20 cellular contexts compared by ENCODE assay signal in the genomic region with DNA sequence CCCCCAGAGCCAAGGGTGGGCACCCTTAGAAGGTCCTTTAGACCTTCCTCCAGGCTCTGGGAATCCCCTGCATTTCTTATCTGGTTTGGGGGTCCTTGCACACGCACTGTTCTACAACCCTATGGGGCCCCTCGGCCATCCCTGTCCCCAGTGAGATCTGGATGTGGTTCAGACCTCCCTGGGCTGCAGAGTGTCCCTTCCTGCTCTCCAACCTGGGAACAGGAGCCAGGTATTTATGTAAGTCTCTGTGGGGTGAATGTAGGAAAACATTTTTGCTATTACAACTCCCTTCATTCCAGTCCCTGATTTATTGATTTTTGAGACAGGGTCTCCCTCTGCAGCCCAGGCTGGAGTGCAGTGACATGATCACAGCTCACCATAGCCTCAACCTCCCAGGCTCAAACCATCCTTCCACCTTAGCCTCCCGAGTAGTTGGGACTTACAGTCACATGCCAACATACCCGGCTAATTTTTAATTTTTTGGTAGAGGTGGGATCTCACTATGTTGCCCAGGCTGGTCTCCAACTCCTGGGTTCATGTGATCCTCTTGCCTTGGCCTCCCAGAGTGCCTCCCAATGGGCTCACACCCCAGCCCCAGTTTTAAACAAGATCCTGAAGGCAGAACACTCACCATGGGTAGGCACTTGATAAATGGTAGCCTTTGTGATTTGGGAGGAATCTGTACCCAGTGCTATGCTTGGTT.
DNase-seq lines count a peak whose midpoint lies in the region; ATAC-seq, FAIRE-seq and TF ChIP-seq lines count a peak whose summit lies in the region.
"Had no signal": no experiment of that assay in that cellular context is flagged by ENCODE, and none has a peak within 500 bp of the region (broad histone marks: within the 10 kb centered on the region; RNA-seq: fewer than 3 reads in every experiment).

No MANE protein-coding gene starts in this region.

- CTCF ChIA-PET in CD4-positive, alpha-beta T cell (lab: Charles Lee): no interaction called here
- CTCF ChIA-PET in WTC11 (lab: Charles Lee): no interaction called here
- CTCF ChIA-PET in H1 (lab: Charles Lee; ENCODE audit: partially characterized antibody): interaction anchor here (1.6 to 1.7 kb wide), 3 partner anchors 36 to 61 kb away, joined by 3 to 6 read pairs (median 4); no protein-coding TSS in a partner anchor
- CTCF ChIA-PET in T-cell (lab: Charles Lee): no interaction called here

- H3K14ac ChIP-seq in H1 (ENCODE audit: insufficient read length): no peak overlapping the region

- no peaks in the 10 kb centered on the region for H3K9me3 Mint-ChIP-seq in CD4-positive, alpha-beta T cell
- H3K9me3 Mint-ChIP-seq in WTC11 (no peaks in the 10 kb centered on the region), T-cell (no peaks in the 10 kb centered on the region), GM23338 (no peaks in the 10 kb centered on the region)
- H3K9me3 Mint-ChIP-seq in stimulated activated effector memory CD8-positive, alpha-beta T cell treated with anti-CD3 and anti-CD28 coated beads, Interleukin-12 subunit alpha, Interleukin-12 subunit beta, amount 100 ng/mL, for 72 hours: no peaks in the 10 kb centered on the region
- H3K9me3 Mint-ChIP-seq: CD4-positive, alpha-beta memory T cell had no signal

- peak overlapping the region; percentile 78 for H3K27ac Mint-ChIP-seq in CD4-positive, alpha-beta T cell
- H3K27ac Mint-ChIP-seq in WTC11 (no peak overlapping the region), T-cell (no peak overlapping the region), GM23338 (no peak overlapping the region)
- H3K27ac Mint-ChIP-seq in stimulated activated effector memory CD8-positive, alpha-beta T cell treated with anti-CD3 and anti-CD28 coated beads, Interleukin-12 subunit alpha, Interleukin-12 subunit beta, amount 100 ng/mL, for 72 hours: peak overlapping the region; percentile 30

- TF ChIP-seq CTCF in CD4-positive, alpha-beta T cell (IDR thresholded peaks at IDR 0.05): no peak
- TF ChIP-seq CTCF in WTC11 (IDR thresholded peaks at IDR 0.05) (no peak), H1 (IDR thresholded peaks at IDR 0.05; ENCODE audit: control extremely low read depth in 1 of 3, insufficient read depth in 1 of 3, low read depth in 1 of 3, low read length in 3 of 3) (no peak), GM23338 (conservative IDR thresholded peaks at IDR 0.05; ENCODE audit: low read depth in 2 of 2) (no peak)

- H3K9me2 ChIP-seq in GM23338 (ENCODE audit: insufficient read depth): no peaks in the 10 kb centered on the region

- no peak overlapping the region for H2BK120ac ChIP-seq in H1 (replicated peaks; ENCODE audit: low read depth, low read length)

- no peak overlapping the region for H2AFZ ChIP-seq in H1 (ENCODE audit: low read length)
- H2AFZ ChIP-seq in GM23338: no peak overlapping the region

- no peaks in the 10 kb centered on the region for H3K36me3 Mint-ChIP-seq in CD4-positive, alpha-beta T cell (ENCODE audit: low read depth)
- H3K36me3 Mint-ChIP-seq in WTC11 (no peaks in the 10 kb centered on the region), T-cell (no peaks in the 10 kb centered on the region), GM23338 (ENCODE audit: low read depth) (no peaks in the 10 kb centered on the region)
- H3K36me3 Mint-ChIP-seq in stimulated activated effector memory CD8-positive, alpha-beta T cell treated with anti-CD3 and anti-CD28 coated beads, Interleukin-12 subunit alpha, Interleukin-12 subunit beta, amount 100 ng/mL, for 72 hours: no peaks in the 10 kb centered on the region
- H3K36me3 Mint-ChIP-seq: CD4-positive, alpha-beta memory T cell had no signal

- H2BK15ac ChIP-seq in H1 (ENCODE audit: low read length): peak overlapping the region; percentile 61; the same call in 1 of the 2 replicates

- FAIRE-seq in H1 (lab: Jason Lieb, UNC): no peak
- FAIRE-seq: D721Med, G401.6 had no signal

- H3F3A ChIP-seq in GM23338 (replicated peaks; ENCODE audit: low read depth): no peaks in the 10 kb centered on the region

- intact Hi-C loops in CD4-positive, alpha-beta T cell (cut with DNase I, micrococcal nuclease): no loop called here

- POLR2A ChIA-PET in CD4-positive, alpha-beta T cell (lab: Charles Lee): no interaction called here
- POLR2A ChIA-PET in WTC11 (lab: Charles Lee) (no interaction called here), H1 (lab: Charles Lee; ENCODE audit: partially characterized antibody) (no interaction called here), T-cell (lab: Charles Lee) (no interaction called here)

- no peak overlapping the region for H3K4ac ChIP-seq in H1 (replicated peaks; ENCODE audit: insufficient read length, low read depth, low read length)

- no peak overlapping the region for H4K91ac ChIP-seq in H1 (replicated peaks; ENCODE audit: insufficient read length, low read length)

- H4K20me1 ChIP-seq in H1 (replicated peaks in 1 of 2; ENCODE audit: control insufficient read depth in 1 of 2, insufficient read depth in 2 of 2, low read length in 2 of 2): no peaks in the 10 kb centered on the region
- H4K20me1 ChIP-seq in GM23338 (replicated peaks; ENCODE audit: insufficient read depth): no peaks in the 10 kb centered on the region

- H3K79me2 ChIP-seq in H1 (ENCODE audit: control insufficient read depth in 1 of 2, insufficient read depth in 2 of 2, low read length in 2 of 2) (no peaks in the 10 kb centered on the region), GM23338 (replicated peaks; ENCODE audit: insufficient read depth) (no peaks in the 10 kb centered on the region)

- no peaks in the 10 kb centered on the region for H3K23me2 ChIP-seq in H1 (ENCODE audit: low read depth, low read length)

- H2AK5ac ChIP-seq in H1 (ENCODE audit: low read depth, low read length): no peak overlapping the region

- H3K27me3 ChIP-seq in CD4-positive, alpha-beta T cell (ENCODE audit: control insufficient read depth, insufficient read depth, low read length): no peaks in the 10 kb centered on the region
- H3K27me3 ChIP-seq in H1 (replicated peaks in 1 of 4; ENCODE audit: control insufficient read depth in 3 of 4, extremely low read depth in 1 of 4, insufficient read depth in 3 of 4, low read length in 3 of 4) (peaks cover 0 to 15% (median 6%) of the 10 kb centered on the region in 4 experiments; a peak in 5 of 7 replicates), GM23338 (ENCODE audit: insufficient read depth) (no peaks in the 10 kb centered on the region)

- H2BK5ac ChIP-seq in H1 (ENCODE audit: low read depth, low read length): no peak overlapping the region

- peaks cover 7 to 35% (median 25%) of the 10 kb centered on the region in 4 experiments for H3K4me1 ChIP-seq in H1 (replicated peaks in 1 of 4; ENCODE audit: control insufficient read depth in 3 of 4, insufficient read depth in 4 of 4, low read length in 3 of 4)
- peaks cover 29% of the 10 kb centered on the region for H3K4me1 ChIP-seq in GM23338 (ENCODE audit: insufficient read depth)

- H3K56ac ChIP-seq in H1 (replicated peaks; ENCODE audit: insufficient read length, low read depth, low read length): no peak overlapping the region

- no peak for TF ChIP-seq EP300 in H1 (IDR thresholded peaks at IDR 0.05; ENCODE audit: borderline replicate concordance in 1 of 2, low read depth in 2 of 2, low read length in 2 of 2)

- H3K4me2 ChIP-seq in H1 (ENCODE audit: insufficient read depth in 1 of 2, low read depth in 2 of 2, low read length in 2 of 2) (no peak overlapping the region), GM23338 (no peak overlapping the region)

- H3K79me1 ChIP-seq in H1 (ENCODE audit: low read depth, low read length): no peaks in the 10 kb centered on the region

- no peak for DNase-seq in CD4-positive, alpha-beta T cell
- DNase-seq in WTC11 (ENCODE audit: low spot score) (no peak), H1 (ENCODE audit: low read depth in 1 of 2, low spot score in 2 of 2) (no peak), SK-N-DZ (ENCODE audit: low spot score) (no peak), T-cell (no peak), GM23338 (ENCODE audit: low spot score) (no peak)
- no peak for DNase-seq in stimulated activated effector memory CD8-positive, alpha-beta T cell treated with anti-CD3 and anti-CD28 coated beads, Interleukin-12 subunit alpha, Interleukin-12 subunit beta, amount 100 ng/mL, for 72 hours (ENCODE audit: low spot score in 2 of 2)
- DNase-seq: AML-193; CD4-positive, alpha-beta memory T cell; DMS79 treated with DMSO at 0.1 percent for 48 hours; GOT3; NCI-H1417; NCI-H1930; NCI-H2171; NCI-H774; Right ventricle myocardium superior had no signal

- 95% methylated on average over 4 of the region's 4 CpGs; no CpG with 5 or more reads in 1 of the 2 experiments for WGBS in H1 (ENCODE audit: extremely low coverage in 1 of 2, insufficient coverage in 1 of 2, insufficient read length in 1 of 2, insufficient replicate concordance in 2 of 2, low coverage in 1 of 2, low lambda C conversion rate in 2 of 2, missing lambda C conversion rate in 1 of 2), 2 experiments

- H3K36me3 ChIP-seq in H1 (ENCODE audit: control insufficient read depth in 2 of 4, insufficient read depth in 4 of 4, low read length in 3 of 4) (no peaks in the 10 kb centered on the region), GM23338 (ENCODE audit: insufficient read depth) (no peaks in the 10 kb centered on the region)

- H3K9ac ChIP-seq in H1 (replicated peaks in 1 of 4; ENCODE audit: extremely low read depth in 1 of 4, low read depth in 3 of 4, low read length in 3 of 4): no peak overlapping the region

- H3K27me3 Mint-ChIP-seq in CD4-positive, alpha-beta T cell: no peaks in the 10 kb centered on the region
- peaks cover 13% of the 10 kb centered on the region for H3K27me3 Mint-ChIP-seq in WTC11 (ENCODE audit: low read depth)
- no peaks in the 10 kb centered on the region for H3K27me3 Mint-ChIP-seq in T-cell
- peaks cover 16% of the 10 kb centered on the region for H3K27me3 Mint-ChIP-seq in GM23338 (ENCODE audit: insufficient read depth, low read depth, poor library complexity)
- H3K27me3 Mint-ChIP-seq: CD4-positive, alpha-beta memory T cell had no signal

- no peak overlapping the region for H3K27ac ChIP-seq in CD4-positive, alpha-beta T cell (ENCODE audit: low read depth, low read length)
- H3K27ac ChIP-seq in H1 (ENCODE audit: low read depth, low read length) (no peak overlapping the region), GM23338 (ENCODE audit: low read depth) (no peak overlapping the region)

- H3K9me3 ChIP-seq in CD4-positive, alpha-beta T cell (ENCODE audit: control insufficient read depth, low read length): no peaks in the 10 kb centered on the region
- no peaks in the 10 kb centered on the region for H3K9me3 ChIP-seq in H1 (ENCODE audit: insufficient read depth in 2 of 2, low read depth in 1 of 2, low read length in 1 of 2)

- no peak overlapping the region for H3K4me3 ChIP-seq in H1 (ENCODE audit: extremely low read depth in 1 of 4, insufficient read depth in 2 of 4, low read depth in 3 of 4, low read length in 4 of 4)
- no peak overlapping the region for H3K4me3 ChIP-seq in GM23338

- H2BK20ac ChIP-seq in H1 (ENCODE audit: low read length): no peak overlapping the region; the same call in 1 of the 2 replicates

- no peak for ATAC-seq in CD4-positive, alpha-beta T cell (ENCODE audit: poor library complexity)
- ATAC-seq in WTC11: no peak
- no peak for ATAC-seq in stimulated activated effector memory CD8-positive, alpha-beta T cell treated with anti-CD3 and anti-CD28 coated beads, Interleukin-12 subunit alpha, Interleukin-12 subunit beta, amount 100 ng/mL, for 72 hours
- no peak for ATAC-seq in esophagus mucosa
- ATAC-seq in T-cell (replicated peaks in 1 of 4): no peak
- no peak for ATAC-seq in GM23338
- ATAC-seq: Panc1 had no signal

- TF ChIP-seq POLR2A in H1 (IDR thresholded peaks at IDR 0.05; ENCODE audit: control extremely low read depth in 1 of 2, low read depth in 2 of 2, low read length in 2 of 2): no peak

- H3K4me3 Mint-ChIP-seq in CD4-positive, alpha-beta T cell: no peak overlapping the region
- H3K4me3 Mint-ChIP-seq in WTC11 (no peak overlapping the region), T-cell (no peak overlapping the region), GM23338 (no peak overlapping the region)
- H3K4me3 Mint-ChIP-seq in stimulated activated effector memory CD8-positive, alpha-beta T cell treated with anti-CD3 and anti-CD28 coated beads, Interleukin-12 subunit alpha, Interleukin-12 subunit beta, amount 100 ng/mL, for 72 hours: no peak overlapping the region

- no peak overlapping the region for H4K5ac ChIP-seq in H1 (ENCODE audit: insufficient read length, low read depth, low read length)

- TF ChIP-seq RAD21 in H1 (IDR thresholded peaks at IDR 0.05 in 1 of 2, conservative IDR thresholded peaks at IDR 0.05 in 1 of 2; ENCODE audit: low read depth in 2 of 2, low read length in 2 of 2): no peak

- no peak overlapping the region for H4K8ac ChIP-seq in H1 (ENCODE audit: extremely low read depth, insufficient read depth, low read length)

- no peak overlapping the region; the same call in 1 of the 2 replicates for H3K18ac ChIP-seq in H1 (ENCODE audit: extremely low read depth, low read length)

- H3K23ac ChIP-seq in H1 (ENCODE audit: insufficient read length): no peak overlapping the region

- H3K4me1 Mint-ChIP-seq in CD4-positive, alpha-beta T cell (ENCODE audit: low read depth): peaks cover 26% of the 10 kb centered on the region
- H3K4me1 Mint-ChIP-seq in WTC11 (peaks cover 37% of the 10 kb centered on the region), T-cell (peaks cover 19 to 36% (median 21%) of the 10 kb centered on the region in 3 donors), GM23338 (peaks cover 36% of the 10 kb centered on the region)
- H3K4me1 Mint-ChIP-seq in stimulated activated effector memory CD8-positive, alpha-beta T cell treated with anti-CD3 and anti-CD28 coated beads, Interleukin-12 subunit alpha, Interleukin-12 subunit beta, amount 100 ng/mL, for 72 hours: peaks cover 28% of the 10 kb centered on the region

- H2BK12ac ChIP-seq in H1 (ENCODE audit: low read depth, low read length): no peak overlapping the region

Comparison
In these comparisons a context has a peak if more than half of its experiments do, and no peak if none do; other contexts are left out.
1. H3K27ac Mint-ChIP-seq: peak in CD4-positive, alpha-beta T cell (single experiment) and stimulated activated effector memory CD8-positive, alpha-beta T cell treated with anti-CD3 and anti-CD28 coated beads, Interleukin-12 subunit alpha, Interleukin-12 subunit beta, amount 100 ng/mL, for 72 hours (single experiment); none in WTC11 (single experiment), T-cell (0 of 2) and GM23338 (single experiment).